11 cellular contexts compared by ENCODE assay signal in the genomic region with DNA sequence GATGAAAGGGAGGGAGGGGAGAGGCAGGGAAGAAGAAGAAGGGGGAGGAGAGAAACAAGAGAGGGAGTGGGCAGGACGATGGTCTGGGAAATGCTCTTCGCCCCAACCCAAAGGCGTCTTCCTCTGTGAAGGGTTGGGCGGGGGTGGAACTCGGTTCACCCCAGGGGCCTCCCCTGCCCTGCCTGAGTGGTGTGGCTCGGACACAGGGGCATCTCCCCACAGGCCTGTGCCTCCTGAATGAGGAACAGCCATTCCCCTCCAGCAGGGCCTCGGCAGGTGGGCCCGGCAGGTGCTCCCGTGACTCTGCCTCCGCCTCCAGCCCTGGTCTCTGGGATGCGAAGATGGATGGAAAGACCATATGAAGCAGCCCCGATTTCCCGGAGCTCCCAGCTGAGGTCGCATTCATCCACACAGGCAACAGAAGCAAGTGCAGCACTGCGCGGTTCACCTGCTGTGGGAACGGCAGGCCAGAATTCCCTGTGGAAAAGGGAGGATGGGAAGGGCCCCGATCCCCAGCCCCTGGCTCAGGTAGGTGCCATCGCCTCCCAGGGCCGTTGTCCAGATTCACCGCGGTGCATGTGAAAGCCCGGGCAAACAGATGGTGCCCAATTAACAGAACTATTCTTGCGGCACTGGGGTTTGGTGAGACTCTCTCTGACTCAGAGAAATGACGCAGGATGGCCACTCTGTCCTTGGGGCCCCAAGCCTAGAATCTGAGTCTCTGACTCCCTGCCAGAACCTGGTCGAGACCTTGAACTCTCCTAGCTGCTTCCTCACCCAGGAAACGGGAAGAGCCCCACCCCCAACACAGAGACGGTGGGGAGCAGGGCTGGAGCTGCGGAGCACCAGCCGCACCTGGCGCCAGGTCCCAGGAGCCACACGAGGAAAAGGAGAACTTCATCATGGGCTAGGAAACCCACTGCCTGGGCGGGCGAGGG. TPM values are rescaled to one million over a fixed set of nuclear protein-coding genes. Genes with fewer than 3 reads are reported as not detected.
DNase-seq lines count a peak whose midpoint lies in the region; ATAC-seq and TF ChIP-seq lines count a peak whose summit lies in the region.
"Had no signal": no experiment of that assay in that cellular context is flagged by ENCODE, and none has a peak within 500 bp of the region (broad histone marks: within the 10 kb centered on the region; RNA-seq: fewer than 3 reads in every experiment).

No MANE protein-coding gene starts in this region.

- H3K27me3 ChIP-seq in CD4-positive, alpha-beta T cell (ENCODE audit: control insufficient read depth, insufficient read depth, low read length) = no peaks in the 10 kb centered on the region
- H3K27me3 ChIP-seq in HUES64 (ENCODE audit: insufficient read depth, low read length) = peaks cover 38% of the 10 kb centered on the region
- peaks cover 0 to 24% (median 2%) of the 10 kb centered on the region in 3 experiments for H3K27me3 ChIP-seq in neuronal stem cell (ENCODE audit: control insufficient read depth in 3 of 3, insufficient read depth in 3 of 3, low read depth in 1 of 3, low read length in 3 of 3)

- TF ChIP-seq CTCF in CD4-positive, alpha-beta T cell (IDR thresholded peaks at IDR 0.05) = no peak
- TF ChIP-seq CTCF in fibroblast of mammary gland (conservative IDR thresholded peaks at IDR 0.05; ENCODE audit: control insufficient read depth, insufficient read depth, low read depth, low read length) = no peak

- no peaks in the 10 kb centered on the region for H3K9me3 Mint-ChIP-seq in CD4-positive, alpha-beta T cell
- no peaks in the 10 kb centered on the region for H3K9me3 Mint-ChIP-seq in activated CD4-positive, alpha-beta memory T cell treated with anti-CD3 and anti-CD28 coated beads for 36 hours

- no peak overlapping the region for H4K8ac ChIP-seq in neuronal stem cell (ENCODE audit: low read depth, low read length)

- H3K4me1 Mint-ChIP-seq in CD4-positive, alpha-beta T cell (ENCODE audit: low read depth) = no peaks in the 10 kb centered on the region
- H3K4me1 Mint-ChIP-seq in activated CD4-positive, alpha-beta memory T cell treated with anti-CD3 and anti-CD28 coated beads for 36 hours (ENCODE audit: low read depth) = peaks cover 9% of the 10 kb centered on the region

- H3K27me3 Mint-ChIP-seq in CD4-positive, alpha-beta T cell = peaks cover 15% of the 10 kb centered on the region
- H3K27me3 Mint-ChIP-seq in activated CD4-positive, alpha-beta memory T cell treated with anti-CD3 and anti-CD28 coated beads for 36 hours = peaks cover 16% of the 10 kb centered on the region

- no peak overlapping the region for H3K27ac Mint-ChIP-seq in CD4-positive, alpha-beta T cell
- H3K27ac Mint-ChIP-seq in activated CD4-positive, alpha-beta memory T cell treated with anti-CD3 and anti-CD28 coated beads for 36 hours = no peak overlapping the region

- CTCF ChIA-PET in CD4-positive, alpha-beta T cell (lab: Charles Lee) = interaction anchor here (0.7 kb wide), 1 partner anchor 13 kb away, joined by 3 read pairs; no protein-coding TSS in a partner anchor
- CTCF ChIA-PET in activated CD4-positive, alpha-beta memory T cell treated with anti-CD3 and anti-CD28 coated beads for 36 hours (lab: Charles Lee) = no interaction called here

- H2BK120ac ChIP-seq in neuronal stem cell (ENCODE audit: low read depth, low read length) = no peak overlapping the region

- peak overlapping the region; percentile 23 for H3K23ac ChIP-seq in neuronal stem cell (ENCODE audit: low read depth, low read length, poor library complexity)

- peak overlapping the region; percentile 57 for H3K4me2 ChIP-seq in neuronal stem cell (ENCODE audit: insufficient read depth, low read length, poor library complexity, severe bottlenecking)

- peak overlapping the region; percentile 0; the same call in 1 of the 2 replicates for H3K9ac ChIP-seq in HUES64 (ENCODE audit: low read depth, low read length)
- H3K9ac ChIP-seq in neuronal stem cell (ENCODE audit: low read depth, low read length, poor library complexity) = peak overlapping the region; percentile 38

- no peaks in the 10 kb centered on the region for H3K79me1 ChIP-seq in neuronal stem cell (ENCODE audit: low read depth, low read length)

- no peaks in the 10 kb centered on the region for H3K9me3 ChIP-seq in CD4-positive, alpha-beta T cell (ENCODE audit: control insufficient read depth, low read length)
- H3K9me3 ChIP-seq in HUES64 (ENCODE audit: insufficient read depth, low read depth, low read length) (no peaks in the 10 kb centered on the region), neuronal stem cell (replicated peaks in 1 of 2; ENCODE audit: control insufficient read depth in 2 of 2, insufficient read depth in 1 of 2, low read depth in 1 of 2, low read length in 2 of 2) (no peaks in the 10 kb centered on the region)

- H2AFZ ChIP-seq in neuronal stem cell (ENCODE audit: low read length) = no peak overlapping the region

- H2BK15ac ChIP-seq in neuronal stem cell (ENCODE audit: low read length) = peak overlapping the region; percentile 81

- WGBS in HUES64 = 17% methylated on average over 34 of the region's 34 CpGs
- no CpG with 5 or more reads among the region's 34 CpGs for WGBS in neuronal stem cell (ENCODE audit: extremely low coverage in 2 of 2, insufficient read length in 2 of 2, insufficient replicate concordance in 1 of 2), 2 donors

- peak overlapping the region; percentile 51 for H3K4me3 ChIP-seq in HUES64 (ENCODE audit: low read length)
- no peak overlapping the region for H3K4me3 ChIP-seq in fibroblast of mammary gland (ENCODE audit: control insufficient read depth, low read depth, low read length)
- H3K4me3 ChIP-seq in neuronal stem cell (ENCODE audit: low read length in 2 of 2) = peak overlapping the region in 1 of 2 donors; percentile 37

- peak overlapping the region; percentile 89 for H2BK5ac ChIP-seq in neuronal stem cell (ENCODE audit: low read length)

- DNase-seq in CD4-positive, alpha-beta T cell = no peak
- DNase-seq in fibroblast of mammary gland (ENCODE audit: low read depth) (peak; percentile 47), neuronal stem cell (ENCODE audit: low spot score) (no peak), NCI-H1436 (lab: John Stamatoyannopoulos, UW) (no peak)
- no peak for DNase-seq in stimulated activated CD4-positive, alpha-beta T cell treated with anti-CD3 and anti-CD28 coated beads, Interleukin-2, amount 100 ng/mL, for 24 hours
- no peak for DNase-seq in activated CD4-positive, alpha-beta memory T cell treated with anti-CD3 and anti-CD28 coated beads for 36 hours
- DNase-seq: activated CD8-positive, alpha-beta memory T cell treated with anti-CD3 and anti-CD28 coated beads, Interleukin-2, amount 50 U/mL, for 4 hours; effector CD4-positive, alpha-beta T cell; KG1 had no signal

- ATAC-seq in CD4-positive, alpha-beta T cell (ENCODE audit: poor library complexity) = no peak
- ATAC-seq in GM18519 (IDR thresholded peaks at IDR 0.05; ENCODE audit: low FRiP score, unreplicated experiment) = no peak

- peak overlapping the region; percentile 77 for H2AK5ac ChIP-seq in neuronal stem cell (ENCODE audit: low read depth, low read length)

- H3K36me3 Mint-ChIP-seq in CD4-positive, alpha-beta T cell (ENCODE audit: low read depth) = no peaks in the 10 kb centered on the region
- no peaks in the 10 kb centered on the region for H3K36me3 Mint-ChIP-seq in activated CD4-positive, alpha-beta memory T cell treated with anti-CD3 and anti-CD28 coated beads for 36 hours

- H3K36me3 ChIP-seq in HUES64 (ENCODE audit: insufficient read depth, low read length) = no peaks in the 10 kb centered on the region
- no peaks in the 10 kb centered on the region for H3K36me3 ChIP-seq in neuronal stem cell (replicated peaks in 1 of 2; ENCODE audit: control insufficient read depth in 2 of 2, insufficient read depth in 2 of 2, low read length in 2 of 2)

- H2BK12ac ChIP-seq in neuronal stem cell (ENCODE audit: low read length) = no peak overlapping the region

- H3K18ac ChIP-seq in neuronal stem cell (ENCODE audit: low read length) = peak overlapping the region; percentile 87

- POLR2A ChIA-PET in CD4-positive, alpha-beta T cell (lab: Charles Lee) = interaction anchor here (0.7 to 1.2 kb wide), 2 partner anchors 10 to 19 kb away, joined by 3 read pairs; no protein-coding TSS in a partner anchor
- POLR2A ChIA-PET in activated CD4-positive, alpha-beta memory T cell treated with anti-CD3 and anti-CD28 coated beads for 36 hours (lab: Charles Lee) = no interaction called here

- H3K4ac ChIP-seq in neuronal stem cell (ENCODE audit: low read length) = no peak overlapping the region

- peak overlapping the region; percentile 65 for H3K4me3 Mint-ChIP-seq in CD4-positive, alpha-beta T cell
- no peak overlapping the region for H3K4me3 Mint-ChIP-seq in activated CD4-positive, alpha-beta memory T cell treated with anti-CD3 and anti-CD28 coated beads for 36 hours

- H3K4me1 ChIP-seq in HUES64 (ENCODE audit: insufficient read depth, low read length) (peaks cover 11% of the 10 kb centered on the region; the same call in 1 of the 2 replicates), neuronal stem cell (ENCODE audit: control insufficient read depth in 2 of 2, insufficient read depth in 1 of 2, low read depth in 1 of 2, low read length in 2 of 2) (peaks cover 3 to 13% of the 10 kb centered on the region in 2 donors)

- H3K14ac ChIP-seq in neuronal stem cell (ENCODE audit: low read length) = peak overlapping the region; percentile 25

- no peak overlapping the region for H4K91ac ChIP-seq in neuronal stem cell (ENCODE audit: low read depth, low read length, poor library complexity)

- no peak overlapping the region for H3K27ac ChIP-seq in CD4-positive, alpha-beta T cell (ENCODE audit: low read depth, low read length)
- H3K27ac ChIP-seq in HUES64 (ENCODE audit: low read depth, low read length) = no peak overlapping the region
- H3K27ac ChIP-seq in neuronal stem cell (replicated peaks; ENCODE audit: low read length) = no peak overlapping the region

- intact Hi-C loops in CD4-positive, alpha-beta T cell (cut with DNase I, micrococcal nuclease) = no loop called here
- intact Hi-C loops in activated CD4-positive, alpha-beta memory T cell treated with anti-CD3 and anti-CD28 coated beads for 36 hours (cut with micrococcal nuclease) = no loop called here

RNA-seq across cellular contexts. Expression of a gene that starts 29.5 kb away (rescaled TPM):
- 1 to 10 TPM; 5.6 to 6.2 TPM for total RNA-seq in CD4-positive, alpha-beta T cell
- polyA plus RNA-seq in HUES64 (2013, experiment 1 of 2) = 7.9 TPM
- polyA plus RNA-seq in HUES64 (2013, experiment 2 of 2) = 8.2 TPM
- polyA plus RNA-seq in neuronal stem cell (2013, experiment 1 of 2) = 12.6 TPM
- 13.2 TPM for polyA plus RNA-seq in neuronal stem cell (2013, experiment 2 of 2)
- 1 to 10 TPM; 7.7 to 7.9 TPM for total RNA-seq in activated CD4-positive, alpha-beta memory T cell treated with anti-CD3 and anti-CD28 coated beads for 36 hours
